17 cellular contexts compared by ENCODE assay signal in genomic region chr1:204841798-204842197, GRCh38. TPM values are rescaled to one million over a fixed set of nuclear protein-coding genes. Genes with fewer than 3 reads are reported as not detected.
A peak's percentile ranks its signal among the peaks of the same experiment; 100 is the strongest.
DNase-seq lines count a peak whose midpoint lies in the region; ATAC-seq and TF ChIP-seq lines count a peak whose summit lies in the region.
"Had no signal": no experiment of that assay in that cellular context is flagged by ENCODE, and none has a peak within 500 bp of the region (broad histone marks: within the 10 kb centered on the region; RNA-seq: fewer than 3 reads in every experiment).

No MANE protein-coding gene starts in this region.

- no peak for TF ChIP-seq CTCF in colonic mucosa (IDR thresholded peaks at IDR 0.05)
- TF ChIP-seq CTCF in GM13976 (IDR thresholded peaks at IDR 0.05; ENCODE audit: borderline replicate concordance, control extremely low read depth, extremely low read depth, insufficient read depth, missing control alignments), result no peak

- DNase-seq in DMS53 (lab: John Stamatoyannopoulos, UW) (peak; percentile 94), NCI-H2029 treated with DMSO at 0.1 percent for 48 hours (lab: John Stamatoyannopoulos, UW) (peak; percentile 30), colonic mucosa (no peak), sciatic nerve (ENCODE audit: low spot score) (peak; percentile 34), GM13976 (ENCODE audit: low spot score) (no peak), retina (no peak), dedifferentiated amniotic fluid mesenchymal stem cell (ENCODE audit: extremely low spot score) (no peak)
- DNase-seq: activated naive CD8-positive, alpha-beta T cell treated with anti-CD3 and anti-CD28 coated beads, Interleukin-2, amount 10 ng/mL, durations not matched to agents 7 days and 5 days; CD8-positive, alpha-beta T cell; erythroblast; foreskin melanocyte; kidney; MG63; naive thymus-derived CD8-positive, alpha-beta T cell; NCI-H1436 treated with DMSO at 0.1 percent for 48 hours; NCI-H226; right cardiac atrium had no signal

- intact Hi-C loops in colonic mucosa (cut with DNase I), result no loop called here
- intact Hi-C loops in sciatic nerve (cut with DNase I), result no loop called here

- no peaks in the 10 kb centered on the region for H3K9me3 ChIP-seq in colonic mucosa
- H3K9me3 ChIP-seq: MG63 had no signal

- no peaks in the 10 kb centered on the region for H3K4me1 ChIP-seq in colonic mucosa

- peak overlapping the region; percentile 7 for H3K27ac ChIP-seq in colonic mucosa

- no peak overlapping the region for H3K9ac ChIP-seq in colonic mucosa (ENCODE audit: low read depth in 2 of 2, low read length in 2 of 2)

- in situ Hi-C loops in GM13976 (cut with MboI; ENCODE audit: low sequenced_read_pairs, unreplicated experiment), result no loop called here

- ATAC-seq in sciatic nerve, result no peak
- ATAC-seq: CD8-positive, alpha-beta T cell; naive thymus-derived CD8-positive, alpha-beta T cell had no signal

- no peak overlapping the region for H3K4me3 ChIP-seq in colonic mucosa
- H3K4me3 ChIP-seq: MG63 had no signal

- no peaks in the 10 kb centered on the region for H3K36me3 ChIP-seq in colonic mucosa
- H3K36me3 ChIP-seq: MG63 had no signal

- H3K27me3 ChIP-seq in colonic mucosa, result no peaks in the 10 kb centered on the region
- H3K27me3 ChIP-seq: MG63 had no signal

RNA-seq across cellular contexts. Expression of gene NFASC, which starts 28.9 kb away (rescaled TPM):
- total RNA-seq in colonic mucosa, result 10 to 100 TPM; 12.1 to 13.9 TPM
- total RNA-seq in sciatic nerve, result 140 TPM
- total RNA-seq: CD8-positive, alpha-beta T cell; naive thymus-derived CD8-positive, alpha-beta T cell had no signal

Comparison
In these comparisons a context has a peak if more than half of its experiments do, and no peak if none do; other contexts are left out.
1. DNase-seq: peak in DMS53 (single experiment), NCI-H2029 treated with DMSO at 0.1 percent for 48 hours (single experiment) and sciatic nerve (single experiment); none in colonic mucosa (single experiment), GM13976 (single experiment), retina (single experiment) and dedifferentiated amniotic fluid mesenchymal stem cell (single experiment).